1 cellular context compared by ENCODE assay signal in genomic region chr2:65370387-65371093, GRCh38.
TF ChIP-seq lines count a peak whose summit lies in the region.

No MANE protein-coding gene starts in this region.

TF ChIP-seq in HepG2, 621 proteins besides CTCF, POLR2A, EP300 and RAD21 (continued from another document):
- TF ChIP-seq ZNF646 (CRISPR knock-in tag; IDR thresholded peaks at IDR 0.05) (peak; percentile 46; the same call in 1 of the 2 replicates), ZNF660 (CRISPR knock-in tag; IDR thresholded peaks at IDR 0.05; ENCODE audit: borderline replicate concordance, low read depth) (no peak), ZNF281 (CRISPR knock-in tag; IDR thresholded peaks at IDR 0.05; ENCODE audit: borderline replicate concordance) (peak; percentile 95), KLF11 (CRISPR knock-in tag; IDR thresholded peaks at IDR 0.05) (no peak), RXRA (CRISPR knock-in tag; IDR thresholded peaks at IDR 0.05) (peak; percentile 63; the same call in 1 of the 2 replicates), ZNF850 (CRISPR knock-in tag; conservative IDR thresholded peaks at IDR 0.05) (no peak), ZNF629 (CRISPR knock-in tag; conservative IDR thresholded peaks at IDR 0.05) (peak; percentile 44), HMG20A (CRISPR knock-in tag; IDR thresholded peaks at IDR 0.05; ENCODE audit: borderline replicate concordance) (peak; percentile 54; the same call in 1 of the 2 replicates), KDM3A (CRISPR knock-in tag; IDR thresholded peaks at IDR 0.05; ENCODE audit: low read depth) (peak; percentile 38; the same call in 1 of the 2 replicates), ZSCAN20 (CRISPR knock-in tag; IDR thresholded peaks at IDR 0.05; ENCODE audit: borderline replicate concordance) (no peak), SRY (CRISPR knock-in tag; IDR thresholded peaks at IDR 0.05) (no peak), ZNF766 (CRISPR knock-in tag; IDR thresholded peaks at IDR 0.05; ENCODE audit: borderline replicate concordance) (no peak), USF2 (IDR thresholded peaks at IDR 0.05; ENCODE audit: low read depth, low read length) (no peak), USF2 (CRISPR knock-in tag; IDR thresholded peaks at IDR 0.05; ENCODE audit: borderline replicate concordance) (no peak), ZNF253 (CRISPR knock-in tag; IDR thresholded peaks at IDR 0.05; ENCODE audit: borderline replicate concordance) (no peak), GFI1 (CRISPR knock-in tag; IDR thresholded peaks at IDR 0.05; ENCODE audit: borderline replicate concordance) (peak; percentile 22; the same call in 1 of the 2 replicates), ETV6 (CRISPR knock-in tag; conservative IDR thresholded peaks at IDR 0.05) (no peak), ZFP37 (CRISPR knock-in tag; IDR thresholded peaks at IDR 0.05; ENCODE audit: borderline replicate concordance) (0 out of 2 replicates have a peak, but pooled peaks have one; percentile 34), YEATS2 (CRISPR knock-in tag; IDR thresholded peaks at IDR 0.05; ENCODE audit: borderline replicate concordance) (no peak), ZBTB4 (CRISPR knock-in tag; IDR thresholded peaks at IDR 0.05; ENCODE audit: borderline replicate concordance) (0 out of 2 replicates have a peak, but pooled peaks have one; percentile 39), HIVEP1 (CRISPR knock-in tag; IDR thresholded peaks at IDR 0.05) (no peak), SMC3 (IDR thresholded peaks at IDR 0.05; ENCODE audit: low read length) (0 out of 2 replicates have a peak, but pooled peaks have one; percentile 4), HES4 (CRISPR knock-in tag; IDR thresholded peaks at IDR 0.05; ENCODE audit: borderline replicate concordance) (no peak), SNAPC2 (CRISPR knock-in tag; IDR thresholded peaks at IDR 0.05) (peak; percentile 64; the same call in 1 of the 2 replicates), RELA (CRISPR knock-in tag; IDR thresholded peaks at IDR 0.05) (no peak; the same call in 1 of the 2 replicates), ZNF460 (CRISPR knock-in tag; IDR thresholded peaks at IDR 0.05; ENCODE audit: borderline replicate concordance) (no peak), ZNF772 (CRISPR knock-in tag; IDR thresholded peaks at IDR 0.05) (no peak), ZNF17 (CRISPR knock-in tag; IDR thresholded peaks at IDR 0.05) (no peak), ERF (CRISPR knock-in tag; IDR thresholded peaks at IDR 0.05) (no peak; the same call in 1 of the 2 replicates), RARG (CRISPR knock-in tag; IDR thresholded peaks at IDR 0.05; ENCODE audit: low read depth) (no peak), PAWR (CRISPR knock-in tag; IDR thresholded peaks at IDR 0.05; ENCODE audit: borderline replicate concordance) (no peak), MXI1 (IDR thresholded peaks at IDR 0.05; ENCODE audit: borderline replicate concordance, low read depth, low read length) (no peak), SOX13 (IDR thresholded peaks at IDR 0.05) (no peak), SOX13 (CRISPR knock-in tag; conservative IDR thresholded peaks at IDR 0.05 in 1 of 2, IDR thresholded peaks at IDR 0.05 in 1 of 2) (peak in 1 of 2 experiments; percentile 80; a peak in 2 of 4 replicates), MTA3 (CRISPR knock-in tag; IDR thresholded peaks at IDR 0.05) (no peak), MXD4 (CRISPR knock-in tag; IDR thresholded peaks at IDR 0.05) (no peak; the same call in 1 of the 2 replicates), NR0B2 (CRISPR knock-in tag; IDR thresholded peaks at IDR 0.05) (no peak), MXD3 (CRISPR knock-in tag; IDR thresholded peaks at IDR 0.05) (no peak), ZNF580 (CRISPR knock-in tag; IDR thresholded peaks at IDR 0.05; ENCODE audit: borderline replicate concordance, low read depth) (peak; percentile 55; the same call in 1 of the 2 replicates), ZKSCAN5 (CRISPR knock-in tag; IDR thresholded peaks at IDR 0.05) (no peak), CENPT (CRISPR knock-in tag; IDR thresholded peaks at IDR 0.05; ENCODE audit: low read depth) (no peak), ZNF232 (CRISPR knock-in tag; IDR thresholded peaks at IDR 0.05; ENCODE audit: borderline replicate concordance) (0 out of 2 replicates have a peak, but pooled peaks have one; percentile 48)
